17 cellular contexts compared by ENCODE assay signal in genomic region chr20:48373555-48373934, GRCh38.
A peak's percentile ranks its signal among the peaks of the same experiment; 100 is the strongest.
DNase-seq lines count a peak whose midpoint lies in the region; ATAC-seq, FAIRE-seq and TF ChIP-seq lines count a peak whose summit lies in the region.
"Had no signal": no experiment of that assay in that cellular context is flagged by ENCODE, and none has a peak within 500 bp of the region (broad histone marks: within the 10 kb centered on the region; RNA-seq: fewer than 3 reads in every experiment).

No MANE protein-coding gene starts in this region.

- peak overlapping the region in 2 of 3 experiments; percentile 64 to 81 for H3K27ac Mint-ChIP-seq in nephron
- H3K27ac Mint-ChIP-seq in type B pancreatic cell: peak overlapping the region; percentile 75
- H3K27ac Mint-ChIP-seq: CD14-positive monocyte, IgD-negative memory B cell had no signal

- peaks cover 46% of the 10 kb centered on the region for H3K4me1 Mint-ChIP-seq in nephron
- H3K4me1 Mint-ChIP-seq in type B pancreatic cell (ENCODE audit: unreplicated experiment): peaks cover 56% of the 10 kb centered on the region

- peaks cover 5% of the 10 kb centered on the region for H3K4me1 ChIP-seq in right cardiac atrium (ENCODE audit: control insufficient read depth, insufficient read depth, low read length)
- H3K4me1 ChIP-seq in H1 (replicated peaks in 1 of 4; ENCODE audit: control insufficient read depth in 3 of 4, insufficient read depth in 4 of 4, low read length in 3 of 4): peaks cover 5 to 20% (median 12%) of the 10 kb centered on the region in 4 experiments

- in situ Hi-C loops in KBM-7 (cut with MboI; ENCODE audit: low pct_unique_long_range_greater_than_20kb, low sequenced_read_pairs): no loop called here

- H4K5ac ChIP-seq in H1 (ENCODE audit: insufficient read length, low read depth, low read length): no peak overlapping the region

- H3K4me3 ChIP-seq in right cardiac atrium (ENCODE audit: low read length) (no peak overlapping the region), H1 (ENCODE audit: extremely low read depth in 1 of 4, insufficient read depth in 2 of 4, low read depth in 3 of 4, low read length in 4 of 4) (no peak overlapping the region)

- no peak overlapping the region for H4K8ac ChIP-seq in H1 (ENCODE audit: extremely low read depth, insufficient read depth, low read length)

- no peak overlapping the region for H2BK120ac ChIP-seq in H1 (replicated peaks; ENCODE audit: low read depth, low read length)

- H4K20me1 ChIP-seq in H1 (replicated peaks in 1 of 2; ENCODE audit: control insufficient read depth in 1 of 2, insufficient read depth in 2 of 2, low read length in 2 of 2): no peaks in the 10 kb centered on the region

- H3K18ac ChIP-seq in H1 (ENCODE audit: extremely low read depth, low read length): peak overlapping the region; percentile 38

- H3K9me3 Mint-ChIP-seq in nephron (no peaks in the 10 kb centered on the region), type B pancreatic cell (no peaks in the 10 kb centered on the region)

- no peak overlapping the region for H3K4ac ChIP-seq in H1 (replicated peaks; ENCODE audit: insufficient read length, low read depth, low read length)

- H3K9me3 ChIP-seq in right cardiac atrium (ENCODE audit: control insufficient read depth, low read length): no peaks in the 10 kb centered on the region
- no peaks in the 10 kb centered on the region for H3K9me3 ChIP-seq in H1 (ENCODE audit: insufficient read depth in 2 of 2, low read depth in 1 of 2, low read length in 1 of 2)
- H3K9me3 ChIP-seq: Caco-2 had no signal

- 0 out of 2 replicates have a peak overlapping the region, but pooled peaks have one; percentile 2 for H2BK20ac ChIP-seq in H1 (ENCODE audit: low read length)

- no peak for TF ChIP-seq CTCF in H1 (IDR thresholded peaks at IDR 0.05; ENCODE audit: control extremely low read depth in 1 of 3, insufficient read depth in 1 of 3, low read depth in 1 of 3, low read length in 3 of 3)
- TF ChIP-seq CTCF in nephron (IDR thresholded peaks at IDR 0.05; ENCODE audit: unreplicated experiment in 3 of 3): no peak
- TF ChIP-seq CTCF in type B pancreatic cell (conservative IDR thresholded peaks at IDR 0.05): no peak

- H2AFZ ChIP-seq in H1 (ENCODE audit: low read length): no peak overlapping the region

- no peak for DNase-seq in right cardiac atrium
- DNase-seq in Right ventricle myocardium superior: no peak
- DNase-seq in H1 (ENCODE audit: low read depth in 1 of 2, low spot score in 2 of 2): no peak
- DNase-seq in type B pancreatic cell (ENCODE audit: extremely low spot score, unreplicated experiment): no peak
- DNase-seq in NCI-H2196 (lab: John Stamatoyannopoulos, UW; ENCODE audit: unreplicated experiment): no peak
- no peak for DNase-seq in KBM-7
- DNase-seq in NCI-H146 (lab: John Stamatoyannopoulos, UW): no peak
- DNase-seq: 8988T, Caco-2, HCEC 1CT, NCI-H2029, NCI-H524 treated with DMSO at 0.1 percent for 48 hours, OCI-M1 had no signal

- no peak overlapping the region for H3K4me2 ChIP-seq in H1 (ENCODE audit: insufficient read depth in 1 of 2, low read depth in 2 of 2, low read length in 2 of 2)

- no peaks in the 10 kb centered on the region for H3K36me3 ChIP-seq in H1 (ENCODE audit: control insufficient read depth in 2 of 4, insufficient read depth in 4 of 4, low read length in 3 of 4)

- 79% methylated on average over 19 of the region's 19 CpGs for WGBS in right cardiac atrium
- 88% methylated on average over 19 of the region's 19 CpGs; no CpG with 5 or more reads in 1 of the 2 experiments for WGBS in H1 (ENCODE audit: extremely low coverage in 1 of 2, insufficient coverage in 1 of 2, insufficient read length in 1 of 2, insufficient replicate concordance in 2 of 2, low coverage in 1 of 2, low lambda C conversion rate in 2 of 2, missing lambda C conversion rate in 1 of 2), 2 experiments

- no peak for ATAC-seq in right cardiac atrium
- ATAC-seq in Right ventricle myocardium superior (ENCODE audit: poor library complexity): no peak
- ATAC-seq: Right ventricle myocardium inferior had no signal

- no peak for TF ChIP-seq EP300 in H1 (IDR thresholded peaks at IDR 0.05; ENCODE audit: borderline replicate concordance in 1 of 2, low read depth in 2 of 2, low read length in 2 of 2)

- H3K56ac ChIP-seq in H1 (replicated peaks; ENCODE audit: insufficient read length, low read depth, low read length): no peak overlapping the region

- H3K9ac ChIP-seq in H1 (replicated peaks in 1 of 4; ENCODE audit: extremely low read depth in 1 of 4, low read depth in 3 of 4, low read length in 3 of 4): no peak overlapping the region

- H3K36me3 Mint-ChIP-seq in nephron (ENCODE audit: low read depth): no peaks in the 10 kb centered on the region
- H3K36me3 Mint-ChIP-seq in type B pancreatic cell: no peaks in the 10 kb centered on the region
- H3K36me3 Mint-ChIP-seq: CD14-positive monocyte, IgD-negative memory B cell had no signal

- H3K27me3 Mint-ChIP-seq in nephron (ENCODE audit: low read depth): peaks cover 18% of the 10 kb centered on the region
- H3K27me3 Mint-ChIP-seq in type B pancreatic cell: peaks cover 12% of the 10 kb centered on the region

- no peaks in the 10 kb centered on the region for H3K27me3 ChIP-seq in right cardiac atrium (ENCODE audit: control insufficient read depth, insufficient read depth)
- H3K27me3 ChIP-seq in H1 (replicated peaks in 1 of 4; ENCODE audit: control insufficient read depth in 3 of 4, extremely low read depth in 1 of 4, insufficient read depth in 3 of 4, low read length in 3 of 4): no peaks in the 10 kb centered on the region; a peak in 3 of 7 replicates

- CTCF ChIA-PET in H1 (lab: Charles Lee; ENCODE audit: partially characterized antibody): interaction anchor here (1.2 to 2.8 kb wide), 3 partner anchors 9 to 33 kb away, joined by 6 to 10 read pairs (median 7); no protein-coding TSS in a partner anchor

- POLR2A ChIA-PET in H1 (lab: Charles Lee; ENCODE audit: partially characterized antibody): no interaction called here

- no peaks in the 10 kb centered on the region for H3K79me2 ChIP-seq in H1 (ENCODE audit: control insufficient read depth in 1 of 2, insufficient read depth in 2 of 2, low read length in 2 of 2)

- no peak for TF ChIP-seq POLR2A in H1 (IDR thresholded peaks at IDR 0.05; ENCODE audit: control extremely low read depth in 1 of 2, low read depth in 2 of 2, low read length in 2 of 2)

- peak overlapping the region; percentile 61 for H3K27ac ChIP-seq in right cardiac atrium (ENCODE audit: low read length)
- H3K27ac ChIP-seq in H1 (ENCODE audit: low read depth, low read length): no peak overlapping the region

- H3K4me3 Mint-ChIP-seq in nephron: no peak overlapping the region
- H3K4me3 Mint-ChIP-seq in type B pancreatic cell: peak overlapping the region; percentile 60
- H3K4me3 Mint-ChIP-seq: CD14-positive monocyte, IgD-negative memory B cell had no signal

- no peak for TF ChIP-seq RAD21 in H1 (IDR thresholded peaks at IDR 0.05 in 1 of 2, conservative IDR thresholded peaks at IDR 0.05 in 1 of 2; ENCODE audit: low read depth in 2 of 2, low read length in 2 of 2)

- no peak for FAIRE-seq in H1 (lab: Jason Lieb, UNC)

- intact Hi-C loops in right cardiac atrium (cut with DNase I) (no loop called here), Right ventricle myocardium superior (cut with DNase I) (no loop called here)

- H3K23me2 ChIP-seq in H1 (ENCODE audit: low read depth, low read length): no peaks in the 10 kb centered on the region

- no peak overlapping the region; the same call in 1 of the 2 replicates for H2BK5ac ChIP-seq in H1 (ENCODE audit: low read depth, low read length)

- H2AK5ac ChIP-seq in H1 (ENCODE audit: low read depth, low read length): no peak overlapping the region

- no peak overlapping the region for H3K14ac ChIP-seq in H1 (ENCODE audit: insufficient read length)

- no peaks in the 10 kb centered on the region for H3K79me1 ChIP-seq in H1 (ENCODE audit: low read depth, low read length)

- 0 out of 2 replicates have a peak overlapping the region, but pooled peaks have one; percentile 75 for H2BK12ac ChIP-seq in H1 (ENCODE audit: low read depth, low read length)

- no peak overlapping the region for H4K91ac ChIP-seq in H1 (replicated peaks; ENCODE audit: insufficient read length, low read length)

- no peak overlapping the region for H2BK15ac ChIP-seq in H1 (ENCODE audit: low read length)

- H3K23ac ChIP-seq in H1 (ENCODE audit: insufficient read length): no peak overlapping the region

TF ChIP-seq in H1, 55 proteins besides CTCF, POLR2A, EP300 and RAD21:
- TF ChIP-seq SIRT6 (IDR thresholded peaks at IDR 0.05; ENCODE audit: low read length) (no peak), JUND (IDR thresholded peaks at IDR 0.05; ENCODE audit: low read length) (no peak), BACH1 (IDR thresholded peaks at IDR 0.05; ENCODE audit: low read length) (no peak), SP2 (IDR thresholded peaks at IDR 0.05; ENCODE audit: low read length) (no peak), POU5F1 (IDR thresholded peaks at IDR 0.05; ENCODE audit: low read depth, low read length) (no peak), ASH2L (IDR thresholded peaks at IDR 0.05; ENCODE audit: low read length) (no peak), NANOG (IDR thresholded peaks at IDR 0.05; ENCODE audit: insufficient read depth, low read depth, low read length, poor library complexity, severe bottlenecking) (no peak), CHD1 (IDR thresholded peaks at IDR 0.05; ENCODE audit: low read depth, low read length) (no peak)
